2 cellular contexts compared by ENCODE assay signal in the genomic region with DNA sequence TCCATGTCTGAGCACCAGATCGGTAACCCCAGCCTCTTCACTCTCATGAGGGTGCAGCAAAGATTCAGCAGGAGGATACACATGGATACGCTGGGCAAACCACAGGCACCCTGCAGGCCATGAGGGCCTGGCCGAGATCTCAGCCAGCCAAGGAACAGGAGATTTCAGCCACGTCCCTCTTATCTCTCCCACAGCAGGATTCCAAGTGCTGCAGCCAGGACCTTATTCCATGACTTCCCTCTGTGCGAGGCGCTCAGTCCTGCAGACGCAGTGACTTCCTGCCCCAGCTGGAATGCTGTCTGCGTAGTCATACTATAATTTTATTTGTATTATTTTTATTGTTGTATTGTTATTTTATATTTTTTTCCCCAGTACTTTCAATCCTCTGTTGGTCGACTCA.
TF ChIP-seq lines count a peak whose summit lies in the region.

No MANE protein-coding gene starts in this region.

TF ChIP-seq in HepG2, 621 proteins besides CTCF, POLR2A, EP300 and RAD21:
- TF ChIP-seq SNAPC4 (CRISPR knock-in tag; IDR thresholded peaks at IDR 0.05) = no peak
- TF ChIP-seq ZNF776 (CRISPR knock-in tag; IDR thresholded peaks at IDR 0.05) = no peak
- no peak for TF ChIP-seq NFYC (CRISPR knock-in tag; IDR thresholded peaks at IDR 0.05)
- no peak for TF ChIP-seq ASH2L (IDR thresholded peaks at IDR 0.05; ENCODE audit: insufficient read length, low read depth, low read length)

TF ChIP-seq in GM23338, 12 proteins besides CTCF, POLR2A, EP300 and RAD21 (continued from another document):
- TF ChIP-seq CREB1 (CRISPR knock-in tag; IDR thresholded peaks at IDR 0.05; ENCODE audit: low read depth) = no peak
- TF ChIP-seq, protein P1, sequence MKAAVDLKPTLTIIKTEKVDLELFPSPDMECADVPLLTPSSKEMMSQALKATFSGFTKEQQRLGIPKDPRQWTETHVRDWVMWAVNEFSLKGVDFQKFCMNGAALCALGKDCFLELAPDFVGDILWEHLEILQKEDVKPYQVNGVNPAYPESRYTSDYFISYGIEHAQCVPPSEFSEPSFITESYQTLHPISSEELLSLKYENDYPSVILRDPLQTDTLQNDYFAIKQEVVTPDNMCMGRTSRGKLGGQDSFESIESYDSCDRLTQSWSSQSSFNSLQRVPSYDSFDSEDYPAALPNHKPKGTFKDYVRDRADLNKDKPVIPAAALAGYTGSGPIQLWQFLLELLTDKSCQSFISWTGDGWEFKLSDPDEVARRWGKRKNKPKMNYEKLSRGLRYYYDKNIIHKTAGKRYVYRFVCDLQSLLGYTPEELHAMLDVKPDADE (IDR thresholded peaks at IDR 0.05) = no peak
- TF ChIP-seq STAT1 (IDR thresholded peaks at IDR 0.05; ENCODE audit: unreplicated experiment) = no peak
- no peak for TF ChIP-seq NANOG (IDR thresholded peaks at IDR 0.05; ENCODE audit: borderline replicate concordance)
- TF ChIP-seq ZNF114 (CRISPR knock-in tag; IDR thresholded peaks at IDR 0.05) = no peak
- TF ChIP-seq EZH2phosphoT487 (IDR thresholded peaks at IDR 0.05; ENCODE audit: unreplicated experiment) = no peak
- TF ChIP-seq, protein P2, sequence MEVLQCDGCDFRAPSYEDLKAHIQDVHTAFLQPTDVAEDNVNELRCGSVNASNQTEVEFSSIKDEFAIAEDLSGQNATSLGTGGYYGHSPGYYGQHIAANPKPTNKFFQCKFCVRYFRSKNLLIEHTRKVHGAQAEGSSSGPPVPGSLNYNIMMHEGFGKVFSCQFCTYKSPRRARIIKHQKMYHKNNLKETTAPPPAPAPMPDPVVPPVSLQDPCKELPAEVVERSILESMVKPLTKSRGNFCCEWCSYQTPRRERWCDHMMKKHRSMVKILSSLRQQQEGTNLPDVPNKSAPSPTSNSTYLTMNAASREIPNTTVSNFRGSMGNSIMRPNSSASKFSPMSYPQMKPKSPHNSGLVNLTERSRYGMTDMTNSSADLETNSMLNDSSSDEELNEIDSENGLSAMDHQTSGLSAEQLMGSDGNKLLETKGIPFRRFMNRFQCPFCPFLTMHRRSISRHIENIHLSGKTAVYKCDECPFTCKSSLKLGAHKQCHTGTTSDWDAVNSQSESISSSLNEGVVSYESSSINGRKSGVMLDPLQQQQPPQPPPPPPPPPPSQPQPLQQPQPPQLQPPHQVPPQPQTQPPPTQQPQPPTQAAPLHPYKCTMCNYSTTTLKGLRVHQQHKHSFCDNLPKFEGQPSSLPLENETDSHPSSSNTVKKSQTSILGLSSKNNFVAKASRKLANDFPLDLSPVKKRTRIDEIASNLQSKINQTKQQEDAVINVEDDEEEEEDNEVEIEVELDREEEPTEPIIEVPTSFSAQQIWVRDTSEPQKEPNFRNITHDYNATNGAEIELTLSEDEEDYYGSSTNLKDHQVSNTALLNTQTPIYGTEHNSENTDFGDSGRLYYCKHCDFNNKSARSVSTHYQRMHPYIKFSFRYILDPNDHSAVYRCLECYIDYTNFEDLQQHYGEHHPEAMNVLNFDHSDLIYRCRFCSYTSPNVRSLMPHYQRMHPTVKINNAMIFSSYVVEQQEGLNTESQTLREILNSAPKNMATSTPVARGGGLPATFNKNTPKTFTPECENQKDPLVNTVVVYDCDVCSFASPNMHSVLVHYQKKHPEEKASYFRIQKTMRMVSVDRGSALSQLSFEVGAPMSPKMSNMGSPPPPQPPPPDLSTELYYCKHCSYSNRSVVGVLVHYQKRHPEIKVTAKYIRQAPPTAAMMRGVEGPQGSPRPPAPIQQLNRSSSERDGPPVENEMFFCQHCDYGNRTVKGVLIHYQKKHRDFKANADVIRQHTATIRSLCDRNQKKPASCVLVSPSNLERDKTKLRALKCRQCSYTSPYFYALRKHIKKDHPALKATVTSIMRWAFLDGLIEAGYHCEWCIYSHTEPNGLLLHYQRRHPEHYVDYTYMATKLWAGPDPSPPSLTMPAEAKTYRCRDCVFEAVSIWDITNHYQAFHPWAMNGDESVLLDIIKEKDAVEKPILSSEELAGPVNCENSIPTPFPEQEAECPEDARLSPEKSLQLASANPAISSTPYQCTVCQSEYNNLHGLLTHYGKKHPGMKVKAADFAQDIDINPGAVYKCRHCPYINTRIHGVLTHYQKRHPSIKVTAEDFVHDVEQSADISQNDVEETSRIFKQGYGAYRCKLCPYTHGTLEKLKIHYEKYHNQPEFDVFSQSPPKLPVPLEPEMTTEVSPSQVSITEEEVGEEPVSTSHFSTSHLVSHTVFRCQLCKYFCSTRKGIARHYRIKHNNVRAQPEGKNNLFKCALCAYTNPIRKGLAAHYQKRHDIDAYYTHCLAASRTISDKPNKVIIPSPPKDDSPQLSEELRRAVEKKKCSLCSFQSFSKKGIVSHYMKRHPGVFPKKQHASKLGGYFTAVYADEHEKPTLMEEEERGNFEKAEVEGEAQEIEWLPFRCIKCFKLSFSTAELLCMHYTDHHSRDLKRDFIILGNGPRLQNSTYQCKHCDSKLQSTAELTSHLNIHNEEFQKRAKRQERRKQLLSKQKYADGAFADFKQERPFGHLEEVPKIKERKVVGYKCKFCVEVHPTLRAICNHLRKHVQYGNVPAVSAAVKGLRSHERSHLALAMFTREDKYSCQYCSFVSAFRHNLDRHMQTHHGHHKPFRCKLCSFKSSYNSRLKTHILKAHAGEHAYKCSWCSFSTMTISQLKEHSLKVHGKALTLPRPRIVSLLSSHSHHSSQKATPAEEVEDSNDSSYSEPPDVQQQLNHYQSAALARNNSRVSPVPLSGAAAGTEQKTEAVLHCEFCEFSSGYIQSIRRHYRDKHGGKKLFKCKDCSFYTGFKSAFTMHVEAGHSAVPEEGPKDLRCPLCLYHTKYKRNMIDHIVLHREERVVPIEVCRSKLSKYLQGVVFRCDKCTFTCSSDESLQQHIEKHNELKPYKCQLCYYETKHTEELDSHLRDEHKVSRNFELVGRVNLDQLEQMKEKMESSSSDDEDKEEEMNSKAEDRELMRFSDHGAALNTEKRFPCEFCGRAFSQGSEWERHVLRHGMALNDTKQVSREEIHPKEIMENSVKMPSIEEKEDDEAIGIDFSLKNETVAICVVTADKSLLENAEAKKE (CRISPR knock-in tag; IDR thresholded peaks at IDR 0.05) = no peak
- TF ChIP-seq, protein P3, sequence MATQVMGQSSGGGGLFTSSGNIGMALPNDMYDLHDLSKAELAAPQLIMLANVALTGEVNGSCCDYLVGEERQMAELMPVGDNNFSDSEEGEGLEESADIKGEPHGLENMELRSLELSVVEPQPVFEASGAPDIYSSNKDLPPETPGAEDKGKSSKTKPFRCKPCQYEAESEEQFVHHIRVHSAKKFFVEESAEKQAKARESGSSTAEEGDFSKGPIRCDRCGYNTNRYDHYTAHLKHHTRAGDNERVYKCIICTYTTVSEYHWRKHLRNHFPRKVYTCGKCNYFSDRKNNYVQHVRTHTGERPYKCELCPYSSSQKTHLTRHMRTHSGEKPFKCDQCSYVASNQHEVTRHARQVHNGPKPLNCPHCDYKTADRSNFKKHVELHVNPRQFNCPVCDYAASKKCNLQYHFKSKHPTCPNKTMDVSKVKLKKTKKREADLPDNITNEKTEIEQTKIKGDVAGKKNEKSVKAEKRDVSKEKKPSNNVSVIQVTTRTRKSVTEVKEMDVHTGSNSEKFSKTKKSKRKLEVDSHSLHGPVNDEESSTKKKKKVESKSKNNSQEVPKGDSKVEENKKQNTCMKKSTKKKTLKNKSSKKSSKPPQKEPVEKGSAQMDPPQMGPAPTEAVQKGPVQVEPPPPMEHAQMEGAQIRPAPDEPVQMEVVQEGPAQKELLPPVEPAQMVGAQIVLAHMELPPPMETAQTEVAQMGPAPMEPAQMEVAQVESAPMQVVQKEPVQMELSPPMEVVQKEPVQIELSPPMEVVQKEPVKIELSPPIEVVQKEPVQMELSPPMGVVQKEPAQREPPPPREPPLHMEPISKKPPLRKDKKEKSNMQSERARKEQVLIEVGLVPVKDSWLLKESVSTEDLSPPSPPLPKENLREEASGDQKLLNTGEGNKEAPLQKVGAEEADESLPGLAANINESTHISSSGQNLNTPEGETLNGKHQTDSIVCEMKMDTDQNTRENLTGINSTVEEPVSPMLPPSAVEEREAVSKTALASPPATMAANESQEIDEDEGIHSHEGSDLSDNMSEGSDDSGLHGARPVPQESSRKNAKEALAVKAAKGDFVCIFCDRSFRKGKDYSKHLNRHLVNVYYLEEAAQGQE (IDR thresholded peaks at IDR 0.05; ENCODE audit: unreplicated experiment) = no peak
- no peak for TF ChIP-seq EZH2 (IDR thresholded peaks at IDR 0.05; ENCODE audit: low read depth, unreplicated experiment)
- TF ChIP-seq ZNF331 (CRISPR knock-in tag; IDR thresholded peaks at IDR 0.05; ENCODE audit: low read depth) = no peak
